Comparison of ENCODE assay signal across 7 cellular contexts in genomic region chr6:26052762-26053250, GRCh38. TPM values are rescaled to one million over a fixed set of nuclear protein-coding genes. Genes with fewer than 3 reads are reported as not detected.
DNase-seq lines count a peak whose midpoint lies in the region; ATAC-seq and TF ChIP-seq lines count a peak whose summit lies in the region.
"Not testable (repeated sequence)": the region's sequence is repeated elsewhere in the genome, so short reads cannot be mapped to it uniquely, and the experiment has no call there.

No MANE protein-coding gene starts in this region.

- H3K36me3 ChIP-seq in Panc1 (ENCODE audit: control insufficient read depth, insufficient read depth, low read length): not testable (repeated sequence)

- DNase-seq in HT-29 (ENCODE audit: low spot score): peak; percentile 12
- DNase-seq in Panc1 (ENCODE audit: low read depth, low spot score); activated CD8-positive, alpha-beta T cell treated with anti-CD3 and anti-CD28 coated beads for 36 hours; activated naive CD4-positive, alpha-beta T cell treated with anti-CD3 and anti-CD28 coated beads, Interleukin-2, amount 50 U/mL, for 72 hours (ENCODE audit: low spot score in 2 of 2); osteocyte (ENCODE audit: extremely low spot score, unreplicated experiment): not testable (repeated sequence)
- DNase-seq in left colon: peak in 1 of 2 donors; percentile 36

- not testable (repeated sequence) for TF ChIP-seq CTCF in C4-2B (conservative IDR thresholded peaks at IDR 0.05); Panc1 (IDR thresholded peaks at IDR 0.05); activated CD8-positive, alpha-beta T cell treated with anti-CD3 and anti-CD28 coated beads for 36 hours (IDR thresholded peaks at IDR 0.05); osteocyte (IDR thresholded peaks at IDR 0.05)

- not testable (repeated sequence) for H3K27me3 ChIP-seq in Panc1 (ENCODE audit: control insufficient read depth, insufficient read depth, low read length)

- intact Hi-C loops in Panc1 (cut with micrococcal nuclease; ENCODE audit: unreplicated experiment); activated CD8-positive, alpha-beta T cell treated with anti-CD3 and anti-CD28 coated beads for 36 hours (cut with micrococcal nuclease); left colon (cut with DNase I, micrococcal nuclease): not testable (repeated sequence)

- BruUV-seq in Panc1 (replicated peaks; lab: Mats Ljungman, UMichigan): not testable (repeated sequence)

- not testable (repeated sequence) for ATAC-seq in Panc1; activated CD8-positive, alpha-beta T cell treated with anti-CD3 and anti-CD28 coated beads for 36 hours; activated naive CD4-positive, alpha-beta T cell treated with anti-CD3 and anti-CD28 coated beads, Interleukin-2, amount 50 U/mL, for 72 hours
- ATAC-seq in left colon: peak; percentile 25

- H3K27ac Mint-ChIP-seq in activated CD8-positive, alpha-beta T cell treated with anti-CD3 and anti-CD28 coated beads for 36 hours: peak overlapping the region; percentile 99
- H3K27ac Mint-ChIP-seq in activated naive CD4-positive, alpha-beta T cell treated with anti-CD3 and anti-CD28 coated beads, Interleukin-2, amount 50 U/mL, for 72 hours: peak overlapping the region; percentile 36 to 94
- peak overlapping the region; percentile 98 for H3K27ac Mint-ChIP-seq in osteocyte (ENCODE audit: unreplicated experiment)

- H3K4me3 Mint-ChIP-seq in activated CD8-positive, alpha-beta T cell treated with anti-CD3 and anti-CD28 coated beads for 36 hours; osteocyte (ENCODE audit: unreplicated experiment): not testable (repeated sequence)

- not testable (repeated sequence) for H3K27me3 Mint-ChIP-seq in activated CD8-positive, alpha-beta T cell treated with anti-CD3 and anti-CD28 coated beads for 36 hours; osteocyte (ENCODE audit: unreplicated experiment)

- H3K27ac ChIP-seq in C4-2B (peak overlapping the region; percentile 50), Panc1 (ENCODE audit: low read length) (peak overlapping the region; percentile 100)

- H3K4me3 ChIP-seq in Panc1 (ENCODE audit: low read depth in 2 of 2, low read length in 2 of 2): not testable (repeated sequence)

- peaks cover 37% of the 10 kb centered on the region for H3K4me1 ChIP-seq in Panc1 (ENCODE audit: control insufficient read depth, insufficient read depth, low read length)

- H3K9me3 ChIP-seq in Panc1 (ENCODE audit: control insufficient read depth, insufficient read depth, low read depth, low read length): not testable (repeated sequence)

- in situ Hi-C loops in Panc1 (cut with HindIII; ENCODE audit: low pct_unique_long_range_greater_than_20kb, low sequenced_read_pairs): not testable (repeated sequence)

- not testable (repeated sequence) for H3K36me3 Mint-ChIP-seq in activated CD8-positive, alpha-beta T cell treated with anti-CD3 and anti-CD28 coated beads for 36 hours (ENCODE audit: low read depth); osteocyte (ENCODE audit: unreplicated experiment)
- peaks cover 4 to 19% of the 10 kb centered on the region in 2 donors for H3K36me3 Mint-ChIP-seq in activated naive CD4-positive, alpha-beta T cell treated with anti-CD3 and anti-CD28 coated beads, Interleukin-2, amount 50 U/mL, for 72 hours

- POLR2A ChIA-PET in Panc1 (lab: Charles Lee): interaction anchor here (1.4 kb wide), 1 partner anchor 9 kb away, joined by 7 read pairs; a partner anchor contains a TSS
- POLR2A ChIA-PET in activated CD8-positive, alpha-beta T cell treated with anti-CD3 and anti-CD28 coated beads for 36 hours (lab: Charles Lee): interaction anchor here (1.0 to 26.1 kb wide), 6 partner anchors 8 to 181 kb away, joined by 5 to 1376 read pairs (median 58); a partner anchor contains a TSS

- H3K9me3 Mint-ChIP-seq in activated CD8-positive, alpha-beta T cell treated with anti-CD3 and anti-CD28 coated beads for 36 hours; activated naive CD4-positive, alpha-beta T cell treated with anti-CD3 and anti-CD28 coated beads, Interleukin-2, amount 50 U/mL, for 72 hours; osteocyte (ENCODE audit: unreplicated experiment): not testable (repeated sequence)

- H3K4me1 Mint-ChIP-seq in activated CD8-positive, alpha-beta T cell treated with anti-CD3 and anti-CD28 coated beads for 36 hours (ENCODE audit: low read depth): peaks cover 17% of the 10 kb centered on the region
- H3K4me1 Mint-ChIP-seq in osteocyte (ENCODE audit: unreplicated experiment): peaks cover 16% of the 10 kb centered on the region

- CTCF ChIA-PET in Panc1 (lab: Charles Lee): not testable (repeated sequence)
- CTCF ChIA-PET in activated CD8-positive, alpha-beta T cell treated with anti-CD3 and anti-CD28 coated beads for 36 hours (lab: Charles Lee): interaction anchor here (0.7 to 2.2 kb wide), 3 partner anchors 9 to 44 kb away, joined by 3 to 7 read pairs (median 4); a partner anchor contains a TSS

RNA-seq across cellular contexts. Expression of gene HFE, which starts 34.4 kb away (rescaled TPM):
- 7.3 and 8.7 TPM in 2 replicates for total RNA-seq in HT-29 (2014; rRNA removed; shearing (Covaris generic))
- total RNA-seq in Panc1 (2021; ENCODE audit: unreplicated experiment) (12.1 TPM), left colon (10 to 100 TPM in 1 of 2 donors, 1 to 10 TPM in 1; 8.2 to 12.0 TPM), osteocyte (6.0 and 6.2 TPM in 2 replicates)
- polyA plus RNA-seq in Panc1 (2012; ENCODE audit: insufficient read length): 17.7 TPM
- total RNA-seq in activated CD8-positive, alpha-beta T cell treated with anti-CD3 and anti-CD28 coated beads for 36 hours: under 1 TPM; 0.25 to 0.56 TPM
- 1 to 10 TPM in 1 of 2 donors, under 1 TPM in 1; 0.23 to 2.1 TPM for total RNA-seq in activated naive CD4-positive, alpha-beta T cell treated with anti-CD3 and anti-CD28 coated beads, Interleukin-2, amount 50 U/mL, for 72 hours
